ENCODE assay signal across 2 cellular contexts in genomic region chr3:31848921-31849320, GRCh38.
A peak's percentile ranks its signal among the peaks of the same experiment; 100 is the strongest.
TF ChIP-seq lines count a peak whose summit lies in the region.

No MANE protein-coding gene starts in this region.

TF ChIP-seq in HCT116, 20 proteins besides CTCF, POLR2A, EP300 and RAD21:
- no peak for TF ChIP-seq CEBPB (IDR thresholded peaks at IDR 0.05; ENCODE audit: low read depth)
- TF ChIP-seq REST (IDR thresholded peaks at IDR 0.05; ENCODE audit: low read depth) = no peak
- no peak for TF ChIP-seq CBX3 (IDR thresholded peaks at IDR 0.05; ENCODE audit: low read depth)
- TF ChIP-seq TCF7L2 (IDR thresholded peaks at IDR 0.05; ENCODE audit: borderline replicate concordance, extremely low read depth, insufficient read depth, insufficient read length) = peak; percentile 44

TF ChIP-seq in WTC11, 78 proteins besides CTCF, POLR2A, EP300 and RAD21:
- no peak for TF ChIP-seq PREB (CRISPR knock-in tag; IDR thresholded peaks at IDR 0.05; ENCODE audit: borderline replicate concordance)
- TF ChIP-seq OVOL2 (CRISPR knock-in tag; IDR thresholded peaks at IDR 0.05; ENCODE audit: borderline replicate concordance) = no peak
- no peak for TF ChIP-seq E2F4 (CRISPR knock-in tag; IDR thresholded peaks at IDR 0.05; ENCODE audit: borderline replicate concordance, low read depth)
- TF ChIP-seq SMAD4 (CRISPR knock-in tag; IDR thresholded peaks at IDR 0.05) = no peak
TF ChIP-seq in WTC11: peak in this region for 0.
